8 cellular contexts compared by ENCODE assay signal in the genomic region with DNA sequence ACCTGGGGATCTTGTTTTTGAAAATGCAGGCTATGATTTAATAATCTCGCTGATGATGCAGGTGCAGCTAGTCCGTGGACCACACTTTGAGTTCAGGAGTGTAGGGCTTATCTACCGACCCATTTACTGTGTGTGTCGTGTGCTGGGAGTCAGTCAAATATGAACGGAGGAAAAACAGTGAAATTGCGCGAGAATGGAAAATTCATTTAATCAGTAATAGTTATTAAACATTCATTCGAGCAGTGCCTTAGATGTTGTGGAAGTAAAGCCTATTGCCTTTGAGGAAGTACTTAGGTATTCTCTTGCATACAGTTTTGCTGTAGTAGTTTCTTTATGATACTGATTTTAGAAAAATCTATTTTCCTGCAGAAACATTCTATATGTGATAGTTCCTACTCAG. TPM values are rescaled to one million over a fixed set of nuclear protein-coding genes. Genes with fewer than 3 reads are reported as not detected.
DNase-seq lines count a peak whose midpoint lies in the region; ATAC-seq, FAIRE-seq and TF ChIP-seq lines count a peak whose summit lies in the region.

No MANE protein-coding gene starts in this region.

- H3K4me3 Mint-ChIP-seq in HFFc6 (peak overlapping the region; percentile 98), mesothelial cell of epicardium (peak overlapping the region; percentile 93)

- POLR2A ChIA-PET in A673 (lab: Charles Lee; ENCODE audit: low non-redundant PET), result no interaction called here

- H3K36me3 Mint-ChIP-seq in HFFc6 (ENCODE audit: low read depth) (no peaks in the 10 kb centered on the region), mesothelial cell of epicardium (peaks cover 11% of the 10 kb centered on the region)

- 1 to 2% methylated on average over 8 of the region's 8 CpGs for WGBS in body of pancreas, 2 donors

- CTCF ChIA-PET in A673 (lab: Charles Lee), result no interaction called here

- no peak for TF ChIP-seq CTCF in A673 (conservative IDR thresholded peaks at IDR 0.05; ENCODE audit: low read depth, low read length)
- no peak for TF ChIP-seq CTCF in HFFc6 (IDR thresholded peaks at IDR 0.05)
- no peak for TF ChIP-seq CTCF in body of pancreas (IDR thresholded peaks at IDR 0.05)
- no peak for TF ChIP-seq CTCF in mesothelial cell of epicardium (IDR thresholded peaks at IDR 0.05; ENCODE audit: unreplicated experiment)

- intact Hi-C loops in A673 (cut with micrococcal nuclease; ENCODE audit: unreplicated experiment) (no loop called here), body of pancreas (cut with DNase I) (no loop called here)

- FAIRE-seq in GM12891 (lab: Jason Lieb, UNC), result no peak

- TF ChIP-seq POLR2A in body of pancreas (IDR thresholded peaks at IDR 0.05), result no peak
- TF ChIP-seq POLR2A in GM12891 (IDR thresholded peaks at IDR 0.05; ENCODE audit: low read depth, low read length), result no peak

- H3K9me3 ChIP-seq in A673 (ENCODE audit: low read depth, low read length, poor library complexity, severe bottlenecking), result no peaks in the 10 kb centered on the region
- H3K9me3 ChIP-seq in body of pancreas, result no peaks in the 10 kb centered on the region

- peak overlapping the region; percentile 98 for H3K27ac Mint-ChIP-seq in HFFc6
- H3K27ac Mint-ChIP-seq in mesothelial cell of epicardium, result peak overlapping the region; percentile 93

- no peaks in the 10 kb centered on the region for H3K9me3 Mint-ChIP-seq in HFFc6
- peaks cover 5% of the 10 kb centered on the region for H3K9me3 Mint-ChIP-seq in mesothelial cell of epicardium

- H3K27me3 Mint-ChIP-seq in HFFc6 (ENCODE audit: insufficient read depth) (peaks cover 2% of the 10 kb centered on the region; the same call in 1 of the 2 replicates), mesothelial cell of epicardium (ENCODE audit: low read depth) (no peaks in the 10 kb centered on the region)

- H3K27ac ChIP-seq in A673 (ENCODE audit: low read depth, low read length, poor library complexity, severe bottlenecking) (peak overlapping the region; percentile 93), body of pancreas (peak overlapping the region; percentile 95 to 99 (median 97))

- H3K36me3 ChIP-seq in A673 (ENCODE audit: insufficient read depth, low read length, poor library complexity, severe bottlenecking), result no peaks in the 10 kb centered on the region
- no peaks in the 10 kb centered on the region for H3K36me3 ChIP-seq in body of pancreas (replicated peaks in 1 of 2; ENCODE audit: insufficient read depth in 1 of 2, low read depth in 2 of 2)

- DNase-seq in A673 (ENCODE audit: low spot score) (no peak), HFFc6 (no peak), body of pancreas (no peak), mesothelial cell of epicardium (ENCODE audit: low spot score in 2 of 2, unreplicated experiment in 2 of 2) (no peak), GM12891 (ENCODE audit: insufficient read length, low spot score) (no peak), NCI-H1436 treated with DMSO at 0.1 percent for 48 hours (lab: John Stamatoyannopoulos, UW) (no peak)
- no peak for DNase-seq in stimulated activated CD4-positive, alpha-beta T cell treated with anti-CD3 and anti-CD28 coated beads, Interleukin-4, amount 100 ng/mL, for 24 hours

- H3K4me3 ChIP-seq in A673 (ENCODE audit: low read depth, low read length, poor library complexity, severe bottlenecking) (peak overlapping the region; percentile 80), body of pancreas (peak overlapping the region; percentile 63 to 68)

- TSS peak; percentile 46 for BruUV-seq in A673 (replicated peaks; lab: Mats Ljungman, UMichigan)

- H3K4me1 Mint-ChIP-seq in HFFc6 (ENCODE audit: low read depth) (peaks cover 66% of the 10 kb centered on the region), mesothelial cell of epicardium (peaks cover 66% of the 10 kb centered on the region)

- H3K27me3 ChIP-seq in A673 (replicated peaks; ENCODE audit: insufficient read depth, low read depth, low read length, poor library complexity), result no peaks in the 10 kb centered on the region
- H3K27me3 ChIP-seq in body of pancreas, result no peaks in the 10 kb centered on the region

- H3K4me1 ChIP-seq in A673 (ENCODE audit: insufficient read depth, low read length, poor library complexity, severe bottlenecking) (peaks cover 24% of the 10 kb centered on the region), body of pancreas (peaks cover 54% of the 10 kb centered on the region)

- ATAC-seq in body of pancreas (no peak), HG02610 (IDR thresholded peaks at IDR 0.05; ENCODE audit: unreplicated experiment) (no peak)

TF ChIP-seq in GM12891, 5 proteins besides CTCF, POLR2A, EP300 and RAD21:
- TF ChIP-seq POU2F2 (IDR thresholded peaks at IDR 0.05; ENCODE audit: low read depth, low read length), result no peak
- TF ChIP-seq SPI1 (IDR thresholded peaks at IDR 0.05; ENCODE audit: low read depth, low read length), result no peak
- TF ChIP-seq PAX5 (IDR thresholded peaks at IDR 0.05; ENCODE audit: insufficient read depth, low read length, severe bottlenecking), result no peak
- no peak for TF ChIP-seq POLR2AphosphoS5 (IDR thresholded peaks at IDR 0.05; ENCODE audit: low read depth, low read length)
- TF ChIP-seq TAF1 (IDR thresholded peaks at IDR 0.05; ENCODE audit: low read depth, low read length), result no peak
TF ChIP-seq in GM12891: peak in this region for 0.

RNA-seq across cellular contexts. Expression of gene RAB33B, which starts 0.7 kb away (rescaled TPM):
- total RNA-seq in A673 (2021), result 6.9 and 8.5 TPM in 2 replicates
- total RNA-seq in HFFc6 (2021; fragmentation: NEBNext Ultra II Directional; extraction: Animal tissue kit (Norgen Biotek cat#: 25700)), result 1 to 10 TPM; 3.7 to 5.6 (median 4.8) TPM
- 10 to 100 TPM in 1 of 2 donors, 1 to 10 TPM in 1; 4.0 to 10.1 TPM for total RNA-seq in body of pancreas
- total RNA-seq in mesothelial cell of epicardium, result 9.2 to 10.4 TPM (median 9.8 TPM) in 3 replicates
- 2.8 TPM for polyA plus RNA-seq in GM12891 (2012; ENCODE audit: low read depth, missing spikeins)
